1 cellular context compared by ENCODE assay signal in the genomic region with DNA sequence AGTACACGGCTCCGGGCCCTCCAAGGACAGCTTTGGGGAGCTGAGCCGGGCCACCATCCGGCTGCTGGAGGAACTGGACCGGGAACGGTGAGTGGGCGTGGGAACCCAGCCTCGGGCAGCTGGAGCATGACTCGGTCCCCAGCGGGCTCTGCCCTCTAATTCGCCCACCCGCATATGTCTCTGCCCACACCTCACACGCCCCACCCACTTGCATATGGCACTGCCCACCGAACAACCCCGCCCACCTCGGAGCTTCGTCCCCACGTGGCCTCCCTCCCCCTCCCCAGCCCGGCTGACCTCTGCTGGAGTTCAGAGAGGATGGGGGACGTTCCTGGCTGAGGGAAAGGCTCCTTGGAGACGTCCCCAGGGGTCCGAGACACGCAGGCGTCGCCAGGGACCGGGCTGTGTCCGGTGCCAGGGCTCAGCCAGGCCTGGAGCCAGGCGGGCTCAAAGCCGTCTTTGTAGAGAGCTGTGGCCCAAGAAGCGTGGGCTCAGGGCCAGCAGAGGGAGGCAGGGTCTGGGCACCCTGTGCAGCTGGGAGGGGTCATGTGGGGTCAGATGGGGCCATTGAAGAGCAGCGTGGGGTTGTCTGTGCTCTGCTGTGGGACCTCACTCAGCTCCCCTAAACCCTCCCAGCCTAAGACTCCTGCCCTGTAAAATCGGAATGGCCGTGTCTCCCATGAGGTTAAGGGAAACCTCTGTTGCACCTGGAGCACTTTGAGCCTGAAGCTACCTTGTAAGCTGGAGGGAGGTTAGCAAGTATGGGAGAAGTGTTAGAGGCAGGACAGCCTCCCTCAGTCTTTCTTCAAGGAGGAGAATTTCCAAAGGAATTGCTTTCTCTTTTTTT.
TF ChIP-seq lines count a peak whose summit lies in the region.

No MANE protein-coding gene starts in this region.

TF ChIP-seq in GM12878, 131 proteins besides CTCF, POLR2A, EP300 and RAD21:
- TF ChIP-seq JUNB (IDR thresholded peaks at IDR 0.05) (no peak), CREM (IDR thresholded peaks at IDR 0.05; ENCODE audit: low read depth) (no peak), EGR1 (IDR thresholded peaks at IDR 0.05; ENCODE audit: borderline replicate concordance in 1 of 2, low read depth in 2 of 2, low read length in 2 of 2) (peak in 1 of 2 experiments; percentile 14; a peak in 1 of 3 replicates), CBFB (IDR thresholded peaks at IDR 0.05; ENCODE audit: low read depth) (no peak), SUPT20H (IDR thresholded peaks at IDR 0.05; ENCODE audit: borderline replicate concordance, control insufficient read depth, low read depth, low read length) (no peak)
